ENCODE assay signal across 2 cellular contexts in the genomic region with DNA sequence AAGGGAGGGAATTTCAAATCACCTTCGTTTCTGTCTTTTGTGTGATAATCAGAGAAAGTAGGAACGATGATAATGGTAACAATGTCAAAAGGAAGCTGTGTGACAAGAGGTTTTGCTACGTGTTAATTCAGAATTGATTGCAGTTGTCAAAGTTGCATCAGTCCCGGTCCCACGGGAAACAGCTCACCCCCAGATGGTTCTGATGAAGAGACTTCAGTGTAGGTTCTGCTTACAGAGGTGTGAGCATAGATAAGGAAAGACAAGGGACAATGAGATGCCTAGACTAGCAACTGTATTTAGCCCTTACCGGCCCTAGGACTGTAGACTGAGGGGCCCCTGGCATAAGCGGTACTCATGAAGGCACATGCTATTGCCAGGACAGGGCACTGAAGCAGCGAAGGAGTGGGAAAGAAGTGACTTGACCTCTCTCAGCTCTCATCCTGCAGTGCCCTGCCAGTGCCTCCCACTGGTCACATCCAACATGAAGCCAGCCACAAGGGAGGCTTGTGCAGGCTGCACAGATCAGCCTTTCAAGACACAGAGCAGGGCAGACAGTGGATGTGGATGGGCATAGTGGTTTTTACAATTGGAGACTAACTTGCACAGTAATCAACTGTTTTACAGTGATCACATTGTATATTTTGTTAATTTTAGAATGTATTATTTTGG.
TF ChIP-seq lines count a peak whose summit lies in the region.

No MANE protein-coding gene starts in this region.

TF ChIP-seq in A549, 52 proteins besides CTCF, POLR2A, EP300 and RAD21 (continued from another document):
- TF ChIP-seq FOXS1 (CRISPR knock-in tag; IDR thresholded peaks at IDR 0.05) (no peak), CBX8 (IDR thresholded peaks at IDR 0.05) (no peak), HDAC2 (IDR thresholded peaks at IDR 0.05) (no peak), BHLHE40 (IDR thresholded peaks at IDR 0.05; ENCODE audit: low read depth, low read length) (no peak), FOSB (CRISPR knock-in tag; IDR thresholded peaks at IDR 0.05) (no peak), GATA3 (IDR thresholded peaks at IDR 0.05; ENCODE audit: borderline replicate concordance) (no peak)
- TF ChIP-seq, protein P1, sequence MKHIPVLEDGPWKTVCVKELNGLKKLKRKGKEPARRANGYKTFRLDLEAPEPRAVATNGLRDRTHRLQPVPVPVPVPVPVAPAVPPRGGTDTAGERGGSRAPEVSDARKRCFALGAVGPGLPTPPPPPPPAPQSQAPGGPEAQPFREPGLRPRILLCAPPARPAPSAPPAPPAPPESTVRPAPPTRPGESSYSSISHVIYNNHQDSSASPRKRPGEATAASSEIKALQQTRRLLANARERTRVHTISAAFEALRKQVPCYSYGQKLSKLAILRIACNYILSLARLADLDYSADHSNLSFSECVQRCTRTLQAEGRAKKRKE (CRISPR knock-in tag; IDR thresholded peaks at IDR 0.05; ENCODE audit: low read depth), result no peak
TF ChIP-seq in A549: peak in this region for 0.

TF ChIP-seq in HEK293, 187 proteins besides CTCF, POLR2A, EP300 and RAD21 (continued from another document):
- TF ChIP-seq, protein P2, sequence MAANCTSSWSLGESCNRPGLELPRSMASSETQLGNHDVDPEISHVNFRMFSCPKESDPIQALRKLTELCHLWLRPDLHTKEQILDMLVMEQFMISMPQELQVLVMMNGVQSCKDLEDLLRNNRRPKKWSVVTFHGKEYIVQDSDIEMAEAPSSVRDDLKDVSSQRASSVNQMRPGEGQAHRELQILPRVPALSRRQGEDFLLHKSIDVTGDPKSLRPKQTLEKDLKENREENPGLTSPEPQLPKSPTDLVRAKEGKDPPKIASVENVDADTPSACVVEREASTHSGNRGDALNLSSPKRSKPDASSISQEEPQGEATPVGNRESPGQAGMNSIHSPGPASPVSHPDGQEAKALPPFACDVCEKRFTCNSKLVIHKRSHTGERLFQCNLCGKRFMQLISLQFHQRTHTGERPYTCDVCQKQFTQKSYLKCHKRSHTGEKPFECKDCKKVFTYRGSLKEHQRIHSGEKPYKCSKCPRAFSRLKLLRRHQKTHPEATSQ (tag by site-specific recombination; IDR thresholded peaks at IDR 0.05), result no peak
- TF ChIP-seq ZNF792 (tag by site-specific recombination; IDR thresholded peaks at IDR 0.05) (no peak), ZBTB17 (tag by site-specific recombination; IDR thresholded peaks at IDR 0.05) (peak; percentile 42; the same call in 1 of the 2 replicates), ZBTB20 (tag by site-specific recombination; IDR thresholded peaks at IDR 0.05) (peak; percentile 40; the same call in 1 of the 2 replicates), ZNF510 (tag by site-specific recombination; IDR thresholded peaks at IDR 0.05; ENCODE audit: insufficient replicate concordance) (no peak)
- TF ChIP-seq, protein P3, sequence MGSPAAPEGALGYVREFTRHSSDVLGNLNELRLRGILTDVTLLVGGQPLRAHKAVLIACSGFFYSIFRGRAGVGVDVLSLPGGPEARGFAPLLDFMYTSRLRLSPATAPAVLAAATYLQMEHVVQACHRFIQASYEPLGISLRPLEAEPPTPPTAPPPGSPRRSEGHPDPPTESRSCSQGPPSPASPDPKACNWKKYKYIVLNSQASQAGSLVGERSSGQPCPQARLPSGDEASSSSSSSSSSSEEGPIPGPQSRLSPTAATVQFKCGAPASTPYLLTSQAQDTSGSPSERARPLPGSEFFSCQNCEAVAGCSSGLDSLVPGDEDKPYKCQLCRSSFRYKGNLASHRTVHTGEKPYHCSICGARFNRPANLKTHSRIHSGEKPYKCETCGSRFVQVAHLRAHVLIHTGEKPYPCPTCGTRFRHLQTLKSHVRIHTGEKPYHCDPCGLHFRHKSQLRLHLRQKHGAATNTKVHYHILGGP (tag by site-specific recombination; IDR thresholded peaks at IDR 0.05), result no peak
